ENCODE assay signal across 8 cellular contexts in genomic region chr1:209076688-209077087, GRCh38.
A peak's percentile ranks its signal among the peaks of the same experiment; 100 is the strongest.
DNase-seq lines count a peak whose midpoint lies in the region; ATAC-seq and FAIRE-seq lines count a peak whose summit lies in the region.

No MANE protein-coding gene starts in this region.

- peak; percentile 25 for DNase-seq in A172 (ENCODE audit: low spot score)
- DNase-seq in GM18507 (ENCODE audit: extremely low spot score, insufficient read length, low read depth), result no peak
- peak; percentile 34 for DNase-seq in NCI-H2171 treated with DMSO at 0.1 percent for 48 hours (lab: John Stamatoyannopoulos, UW)
- DNase-seq in dermis blood vessel endothelial cell, result peak; percentile 26
- no peak for DNase-seq in T-helper 9 cell
- DNase-seq in activated naive CD4-positive, alpha-beta T cell treated with anti-CD3 and anti-CD28 coated beads, Interleukin-2, amount 50 U/mL, for 72 hours (ENCODE audit: low spot score in 2 of 2), result no peak
- no peak for DNase-seq in COLO668 (lab: John Stamatoyannopoulos, UW; ENCODE audit: unreplicated experiment)

- ATAC-seq in GM18907 (IDR thresholded peaks at IDR 0.05; ENCODE audit: unreplicated experiment), result no peak
- no peak for ATAC-seq in activated naive CD4-positive, alpha-beta T cell treated with anti-CD3 and anti-CD28 coated beads, Interleukin-2, amount 50 U/mL, for 72 hours

- no peaks in the 10 kb centered on the region for H3K9me3 Mint-ChIP-seq in activated naive CD4-positive, alpha-beta T cell treated with anti-CD3 and anti-CD28 coated beads, Interleukin-2, amount 50 U/mL, for 72 hours

- H3K36me3 Mint-ChIP-seq in activated naive CD4-positive, alpha-beta T cell treated with anti-CD3 and anti-CD28 coated beads, Interleukin-2, amount 50 U/mL, for 72 hours, result no peaks in the 10 kb centered on the region

- H3K27ac Mint-ChIP-seq in activated naive CD4-positive, alpha-beta T cell treated with anti-CD3 and anti-CD28 coated beads, Interleukin-2, amount 50 U/mL, for 72 hours, result no peak overlapping the region

- FAIRE-seq in GM18507 (lab: Jason Lieb, UNC), result peak; percentile 54

Comparison
In these comparisons a context has a peak if more than half of its experiments do, and no peak if none do; other contexts are left out.
1. DNase-seq: peak in A172 (single experiment), NCI-H2171 treated with DMSO at 0.1 percent for 48 hours (single experiment) and dermis blood vessel endothelial cell (single experiment); none in GM18507 (single experiment), T-helper 9 cell (single experiment), activated naive CD4-positive, alpha-beta T cell treated with anti-CD3 and anti-CD28 coated beads, Interleukin-2, amount 50 U/mL, for 72 hours (0 of 2) and COLO668 (single experiment).